ENCODE assay signal across 21 cellular contexts in genomic region chr11:2662024-2662312, GRCh38.
"Had no signal": no experiment of that assay in that cellular context is flagged by ENCODE, and none has a peak within 500 bp of the region (broad histone marks: within the 10 kb centered on the region; RNA-seq: fewer than 3 reads in every experiment).

No MANE protein-coding gene starts in this region.

- H3K4me3 ChIP-seq: ascending aorta, body of pancreas had no signal

- ATAC-seq: activated CD4-positive, CD25-positive, alpha-beta regulatory T cell treated with anti-CD3 and anti-CD28 coated beads, Interleukin-2, amount 50 U/mL, for 24 hours; activated naive CD4-positive, alpha-beta T cell treated with anti-CD3 and anti-CD28 coated beads, Interleukin-2, amount 50 U/mL, for 72 hours; activated naive CD8-positive, alpha-beta T cell treated with anti-CD3 and anti-CD28 coated beads, Interleukin-2, amount 50 U/mL, for 24 hours; activated T-cell treated with anti-CD3 and anti-CD28 coated beads, Interleukin-2, amount 50 U/mL, for 4 hours; body of pancreas had no signal

- H3K4me3 Mint-ChIP-seq: activated naive CD8-positive, alpha-beta T cell treated with anti-CD3 and anti-CD28 coated beads, Interleukin-2, amount 50 U/mL, for 24 hours; activated T-cell treated with anti-CD3 and anti-CD28 coated beads, Interleukin-2, amount 50 U/mL, for 4 hours; T-helper 1 cell treated with Interleukin-12 subunit alpha and Interleukin-12 subunit beta and Interleukin-4 antibody, amounts not matched to agents 30 μg/mL and 1 μg/mL, for 36 hours had no signal

- H3K4me1 ChIP-seq: ascending aorta, body of pancreas had no signal

- FAIRE-seq: RCC 7860 had no signal

- DNase-seq: activated CD4-positive, alpha-beta T cell treated with anti-CD3 and anti-CD28 coated beads for 48 hours; activated CD4-positive, alpha-beta T cell treated with anti-CD3 and anti-CD28 coated beads, Interleukin-2, amount 50 U/mL, for 48 hours; activated effector memory CD4-positive, alpha-beta T cell treated with anti-CD3 and anti-CD28 coated beads, Interleukin-2, amount 50 U/mL, for 16 hours; activated naive CD4-positive, alpha-beta T cell treated with Interleukin-2 at 50 U/mL for 16 hours; activated naive CD8-positive, alpha-beta T cell treated with anti-CD3 and anti-CD28 coated beads, Interleukin-2, amount 50 U/mL, for 24 hours; activated T-cell treated with anti-CD3 and anti-CD28 coated beads, Interleukin-2, amount 50 U/mL, for 4 hours; amniotic stem cell; body of pancreas; Kasumi-1; KBM-7; NCI-H1105 treated with DMSO at 0.1 percent for 48 hours; NCI-H1436 treated with DMSO at 0.1 percent for 48 hours; NCI-H187; NCI-H2081; NCI-H524; SHP77 had no signal

- H3K27me3 Mint-ChIP-seq: activated naive CD8-positive, alpha-beta T cell treated with anti-CD3 and anti-CD28 coated beads, Interleukin-2, amount 50 U/mL, for 24 hours had no signal

- H3K27me3 ChIP-seq: ascending aorta, body of pancreas had no signal

- H3K27ac ChIP-seq: ascending aorta, body of pancreas had no signal

- H3K36me3 ChIP-seq: ascending aorta had no signal

- H3K27ac Mint-ChIP-seq: activated naive CD4-positive, alpha-beta T cell treated with anti-CD3 and anti-CD28 coated beads, Interleukin-2, amount 50 U/mL, for 72 hours; activated naive CD8-positive, alpha-beta T cell treated with anti-CD3 and anti-CD28 coated beads, Interleukin-2, amount 50 U/mL, for 24 hours; T-helper 1 cell treated with Interleukin-12 subunit alpha and Interleukin-12 subunit beta and Interleukin-4 antibody, amounts not matched to agents 30 μg/mL and 1 μg/mL, for 36 hours had no signal

- H3K4me1 Mint-ChIP-seq: activated naive CD8-positive, alpha-beta T cell treated with anti-CD3 and anti-CD28 coated beads, Interleukin-2, amount 50 U/mL, for 24 hours had no signal
